Comparison of ENCODE assay signal across 17 cellular contexts in genomic region chr10:86480571-86480970, GRCh38.
"Had no signal": no experiment of that assay in that cellular context is flagged by ENCODE, and none has a peak within 500 bp of the region (broad histone marks: within the 10 kb centered on the region; RNA-seq: fewer than 3 reads in every experiment).

No MANE protein-coding gene starts in this region.

- H3K27me3 Mint-ChIP-seq: activated T-cell treated with anti-CD3 and anti-CD28 coated beads, Interleukin-2, amount 50 U/mL, for 24 hours had no signal

- ATAC-seq: activated CD4-positive, CD25-positive, alpha-beta regulatory T cell treated with anti-CD3 and anti-CD28 coated beads, Interleukin-2, amount 50 U/mL, for 24 hours; left cardiac atrium; mucosa of descending colon; sciatic nerve had no signal

- H3K4me1 Mint-ChIP-seq: nephron had no signal

- DNase-seq: activated naive CD4-positive, alpha-beta T cell; activated T-cell treated with anti-CD3 and anti-CD28 coated beads, Interleukin-2, amount 50 U/mL, for 24 hours; central memory CD4-positive, alpha-beta T cell; cortex of kidney; effector CD8-positive, alpha-beta T cell; hippocampal formation; left cardiac atrium; mucosa of descending colon; psoas muscle; spleen; stimulated activated CD4-positive, alpha-beta T cell treated with anti-CD3 and anti-CD28 coated beads, Interleukin-1b, Interleukin-23, amount 100 ng/mL, for 48 hours; stimulated activated naive CD4-positive, alpha-beta T cell; substantia nigra; trophoblast cell had no signal

- H3K27ac Mint-ChIP-seq: nephron had no signal

- H3K9me3 Mint-ChIP-seq: activated T-cell treated with anti-CD3 and anti-CD28 coated beads, Interleukin-2, amount 50 U/mL, for 24 hours; nephron had no signal

- H3K4me3 Mint-ChIP-seq: activated T-cell treated with anti-CD3 and anti-CD28 coated beads, Interleukin-2, amount 50 U/mL, for 24 hours; nephron had no signal
